In genomic region chr12:105330283-105330937, GRCh38 we compare ENCODE assay signal across 8 cellular contexts. TPM values are rescaled to one million over a fixed set of nuclear protein-coding genes. Genes with fewer than 3 reads are reported as not detected.
DNase-seq lines count a peak whose midpoint lies in the region; ATAC-seq and TF ChIP-seq lines count a peak whose summit lies in the region.

Gene C12orf75 (plus strand): TSS chr12:105330691. CDS start chr12:105330892, 201 bp downstream.

- H3K9me3 ChIP-seq in CD4-positive, alpha-beta memory T cell (ENCODE audit: control insufficient read depth in 1 of 2, low read length in 2 of 2): no peaks in the 10 kb centered on the region

- no peak for TF ChIP-seq CTCF in activated CD8-positive, alpha-beta T cell treated with anti-CD3 and anti-CD28 coated beads for 36 hours (IDR thresholded peaks at IDR 0.05)

- peak within 1 kb of the TSS; percentile 43 to 49 for H3K4me3 ChIP-seq in CD4-positive, alpha-beta memory T cell (ENCODE audit: low read length in 2 of 2)

- H3K27ac Mint-ChIP-seq in CD4-positive, alpha-beta memory T cell: peak within 1 kb of the TSS; percentile 89 to 97 (median 90)
- H3K27ac Mint-ChIP-seq in activated CD8-positive, alpha-beta T cell treated with anti-CD3 and anti-CD28 coated beads for 36 hours: peak within 1 kb of the TSS; percentile 90

- CTCF ChIA-PET in CD4-positive, alpha-beta memory T cell (lab: Charles Lee; ENCODE audit: partially characterized antibody): interaction anchor here (1.0 to 1.7 kb wide), 4 partner anchors 10 to 54 kb away, joined by 3 to 6 read pairs (median 5); no protein-coding TSS in a partner anchor
- CTCF ChIA-PET in activated CD8-positive, alpha-beta T cell treated with anti-CD3 and anti-CD28 coated beads for 36 hours (lab: Charles Lee): interaction anchor here (1.4 to 3.4 kb wide), 2 partner anchors 38 to 95 kb away, joined by 3 to 17 read pairs; partner anchors contain the start of gene APPL2

- ATAC-seq in GM19452 (IDR thresholded peaks at IDR 0.05; ENCODE audit: unreplicated experiment): peak; percentile 81
- ATAC-seq in HG03565 (IDR thresholded peaks at IDR 0.05; ENCODE audit: unreplicated experiment): peak; percentile 80
- peak; percentile 91 for ATAC-seq in activated CD8-positive, alpha-beta T cell treated with anti-CD3 and anti-CD28 coated beads for 36 hours

- peak within 1 kb of the TSS; percentile 72 for H3K27ac ChIP-seq in CD4-positive, alpha-beta memory T cell (ENCODE audit: low read depth, low read length)

- POLR2A ChIA-PET in CD4-positive, alpha-beta memory T cell (lab: Charles Lee; ENCODE audit: partially characterized antibody): interaction anchor here (1.0 to 5.3 kb wide), 6 partner anchors 10 to 1042 kb away, joined by 4 to 35 read pairs (median 7); partner anchors contain the start of gene APPL2
- POLR2A ChIA-PET in activated CD8-positive, alpha-beta T cell treated with anti-CD3 and anti-CD28 coated beads for 36 hours (lab: Charles Lee): interaction anchor here (0.6 kb wide), 2 partner anchors 36 to 84 kb away, joined by 3 read pairs; no protein-coding TSS in a partner anchor

- peak; percentile 75 to 89 (median 85) for DNase-seq in CD4-positive, alpha-beta memory T cell
- DNase-seq in NCI-H774 (lab: John Stamatoyannopoulos, UW): peak; percentile 91
- DNase-seq in activated CD8-positive, alpha-beta T cell treated with anti-CD3 and anti-CD28 coated beads for 36 hours: peak; percentile 92
- DNase-seq in effector CD4-positive, alpha-beta T cell: peak; percentile 71
- peak; percentile 75 to 79 for DNase-seq in lung microvascular endothelial cell (ENCODE audit: low read depth in 2 of 2)
- peak; percentile 73 to 83 (median 74) for DNase-seq in stimulated activated CD4-positive, alpha-beta T cell treated with anti-CD3 and anti-CD28 coated beads, TNF-alpha, amount 100 ng/mL, for 48 hours (ENCODE audit: low read depth in 3 of 3)

- H3K27me3 ChIP-seq in CD4-positive, alpha-beta memory T cell (ENCODE audit: insufficient read depth, low read length): no peaks in the 10 kb centered on the region

- H3K4me1 ChIP-seq in CD4-positive, alpha-beta memory T cell (ENCODE audit: insufficient read depth, low read length): peaks cover 47% of the 10 kb centered on the region

- H3K4me1 Mint-ChIP-seq in CD4-positive, alpha-beta memory T cell: peaks cover 17 to 71% (median 36%) of the 10 kb centered on the region in 4 donors
- H3K4me1 Mint-ChIP-seq in activated CD8-positive, alpha-beta T cell treated with anti-CD3 and anti-CD28 coated beads for 36 hours (ENCODE audit: low read depth): peaks cover 48% of the 10 kb centered on the region

- H3K4me3 Mint-ChIP-seq in CD4-positive, alpha-beta memory T cell: peak within 1 kb of the TSS; percentile 84 to 97 (median 89)
- H3K4me3 Mint-ChIP-seq in activated CD8-positive, alpha-beta T cell treated with anti-CD3 and anti-CD28 coated beads for 36 hours: peak within 1 kb of the TSS; percentile 79

- no peaks in the 10 kb centered on the region for H3K36me3 ChIP-seq in CD4-positive, alpha-beta memory T cell (ENCODE audit: insufficient read depth, low read length)

- no peaks in the 10 kb centered on the region for H3K27me3 Mint-ChIP-seq in CD4-positive, alpha-beta memory T cell
- H3K27me3 Mint-ChIP-seq in activated CD8-positive, alpha-beta T cell treated with anti-CD3 and anti-CD28 coated beads for 36 hours: no peaks in the 10 kb centered on the region

- peaks cover 0 to 9% of the 10 kb centered on the region in 2 donors for H3K36me3 Mint-ChIP-seq in CD4-positive, alpha-beta memory T cell
- H3K36me3 Mint-ChIP-seq in activated CD8-positive, alpha-beta T cell treated with anti-CD3 and anti-CD28 coated beads for 36 hours (ENCODE audit: low read depth): no peaks in the 10 kb centered on the region

- H3K9me3 Mint-ChIP-seq in CD4-positive, alpha-beta memory T cell: no peaks in the 10 kb centered on the region
- no peaks in the 10 kb centered on the region for H3K9me3 Mint-ChIP-seq in activated CD8-positive, alpha-beta T cell treated with anti-CD3 and anti-CD28 coated beads for 36 hours

- intact Hi-C loops in CD4-positive, alpha-beta memory T cell (cut with micrococcal nuclease): loop anchor here (2.0 kb wide), 1 partner anchor 94 kb away; the partner anchor contains the start of gene APPL2
- intact Hi-C loops in activated CD8-positive, alpha-beta T cell treated with anti-CD3 and anti-CD28 coated beads for 36 hours (cut with micrococcal nuclease): no loop called here

RNA-seq across cellular contexts. Expression of gene C12orf75, which starts in this region (rescaled TPM):
- 10 to 100 TPM; 12.1 to 14.6 TPM for total RNA-seq in CD4-positive, alpha-beta memory T cell
- 100 to 1,000 TPM in 1 of 2 donors, 10 to 100 TPM in 1; 83.4 to 117 TPM for polyA plus RNA-seq in CD4-positive, alpha-beta memory T cell
- total RNA-seq in activated CD8-positive, alpha-beta T cell treated with anti-CD3 and anti-CD28 coated beads for 36 hours: 10 to 100 TPM; 62.0 to 66.9 TPM
- total RNA-seq in lung microvascular endothelial cell: 5.8 and 14.8 TPM in 2 replicates

Comparison
In these comparisons a context has a peak if more than half of its experiments do, and no peak if none do; other contexts are left out.
1. Peak in every context shown above with its lines: DNase-seq, ATAC-seq, H3K4me3 ChIP-seq and H3K27ac ChIP-seq.